Comparison of ENCODE assay signal across 19 cellular contexts in genomic region chr6:29531668-29532067, GRCh38. TPM values are rescaled to one million over a fixed set of nuclear protein-coding genes. Genes with fewer than 3 reads are reported as not detected.
A peak's percentile ranks its signal among the peaks of the same experiment; 100 is the strongest.
DNase-seq lines count a peak whose midpoint lies in the region; ATAC-seq, FAIRE-seq and TF ChIP-seq lines count a peak whose summit lies in the region.
"Had no signal": no experiment of that assay in that cellular context is flagged by ENCODE, and none has a peak within 500 bp of the region (broad histone marks: within the 10 kb centered on the region; RNA-seq: fewer than 3 reads in every experiment).

No MANE protein-coding gene starts in this region.

- ATAC-seq in activated T-cell treated with anti-CD3 and anti-CD28 coated beads, Interleukin-2, amount 50 U/mL, for 4 hours: peak; percentile 76 to 82
- ATAC-seq in GM12878 (peak; percentile 49), GM18907 (IDR thresholded peaks at IDR 0.05; ENCODE audit: unreplicated experiment) (no peak)

- no peak overlapping the region for H3K4me3 Mint-ChIP-seq in activated T-cell treated with anti-CD3 and anti-CD28 coated beads, Interleukin-2, amount 50 U/mL, for 4 hours
- H3K4me3 Mint-ChIP-seq in activated T-cell treated with anti-CD3 and anti-CD28 coated beads, Interleukin-2, amount 50 U/mL, for 24 hours: no peak overlapping the region
- H3K4me3 Mint-ChIP-seq: activated B cell treated with CpG ODN at 0.5 μM for 24 hours; CD8-positive, alpha-beta memory T cell had no signal

- no peaks in the 10 kb centered on the region for H3K36me3 Mint-ChIP-seq in activated T-cell treated with anti-CD3 and anti-CD28 coated beads, Interleukin-2, amount 50 U/mL, for 4 hours (ENCODE audit: insufficient read depth)
- no peaks in the 10 kb centered on the region for H3K36me3 Mint-ChIP-seq in activated T-cell treated with anti-CD3 and anti-CD28 coated beads, Interleukin-2, amount 50 U/mL, for 24 hours (ENCODE audit: low read depth)
- H3K36me3 Mint-ChIP-seq: CD8-positive, alpha-beta memory T cell had no signal

- intact Hi-C loops in GM12878 (cut with micrococcal nuclease; ENCODE audit: unreplicated experiment): no loop called here
- intact Hi-C loops in tibial artery (cut with DNase I; ENCODE audit: low total_unique reads): no loop called here

- H3K4me2 ChIP-seq in GM23248 (ENCODE audit: unreplicated experiment) (no peak overlapping the region), GM12878 (ENCODE audit: control insufficient read depth, insufficient read depth) (no peak overlapping the region)

- H3K9me2 ChIP-seq in GM23248 (ENCODE audit: insufficient read depth): no peaks in the 10 kb centered on the region

- H3K9ac ChIP-seq in GM23248 (no peak overlapping the region), GM12878 (ENCODE audit: control insufficient read depth, insufficient read depth, low read length) (no peak overlapping the region)

- DNase-seq in activated T-cell treated with anti-CD3 and anti-CD28 coated beads, Interleukin-2, amount 50 U/mL, for 4 hours: no peak
- no peak for DNase-seq in activated T-cell treated with anti-CD3 and anti-CD28 coated beads, Interleukin-2, amount 50 U/mL, for 24 hours
- DNase-seq in GM23248: peak; percentile 13
- no peak for DNase-seq in GM12878 (ENCODE audit: low read depth, low spot score)
- peak; percentile 16 for DNase-seq in stimulated activated CD4-positive, alpha-beta T cell treated with anti-CD3 and anti-CD28 coated beads, Interleukin-4, amount 100 ng/mL, for 1 hour
- no peak for DNase-seq in tibial artery
- DNase-seq in SHP77 (lab: John Stamatoyannopoulos, UW): no peak
- DNase-seq: activated B cell treated with CpG ODN at 0.5 μM for 24 hours; adrenal gland; CD8-positive, alpha-beta memory T cell; KBM-7; midbrain; NCI-H2107; NCI-H526 treated with DMSO at 0.1 percent for 48 hours; OCI-M1 had no signal

- 30 to 45% methylated on average over 3 of the region's 3 CpGs for WGBS in GM23248 (ENCODE audit: low coverage in 1 of 2, low lambda C conversion rate in 2 of 2, missing lambda C conversion rate in 2 of 2), 2 experiments
- WGBS in GM12878 (ENCODE audit: insufficient coverage, insufficient replicate concordance, low lambda C conversion rate, missing lambda C conversion rate): 0% methylated on average over 3 of the region's 3 CpGs

- no TSS peak for BruUV-seq in GM12878 (replicated peaks; lab: Mats Ljungman, UMichigan)

- no peak overlapping the region for H2AFZ ChIP-seq in GM23248
- no peak overlapping the region for H2AFZ ChIP-seq in GM12878 (ENCODE audit: control insufficient read depth, low read depth, low read length)

- H3K9me3 Mint-ChIP-seq in activated T-cell treated with anti-CD3 and anti-CD28 coated beads, Interleukin-2, amount 50 U/mL, for 4 hours: no peaks in the 10 kb centered on the region
- H3K9me3 Mint-ChIP-seq in activated T-cell treated with anti-CD3 and anti-CD28 coated beads, Interleukin-2, amount 50 U/mL, for 24 hours: no peaks in the 10 kb centered on the region
- H3K9me3 Mint-ChIP-seq: activated B cell treated with CpG ODN at 0.5 μM for 24 hours; CD8-positive, alpha-beta memory T cell had no signal

- H3K79me2 ChIP-seq in GM23248 (ENCODE audit: insufficient read depth): no peaks in the 10 kb centered on the region
- no peaks in the 10 kb centered on the region for H3K79me2 ChIP-seq in GM12878 (ENCODE audit: control insufficient read depth, insufficient read depth, low read length)

- H3K9me3 ChIP-seq in GM23248 (ENCODE audit: low read depth) (no peaks in the 10 kb centered on the region), GM12878 (replicated peaks; ENCODE audit: control insufficient read depth, insufficient read depth, low read length) (no peaks in the 10 kb centered on the region), tibial artery (no peaks in the 10 kb centered on the region)
- H3K9me3 ChIP-seq: adrenal gland had no signal

- H3K27ac ChIP-seq in GM23248 (no peak overlapping the region), GM12878 (ENCODE audit: control insufficient read depth, insufficient read depth) (no peak overlapping the region), tibial artery (no peak overlapping the region)
- H3K27ac ChIP-seq: adrenal gland had no signal

- no peaks in the 10 kb centered on the region for H3K4me1 Mint-ChIP-seq in activated T-cell treated with anti-CD3 and anti-CD28 coated beads, Interleukin-2, amount 50 U/mL, for 4 hours (ENCODE audit: low read depth)
- H3K4me1 Mint-ChIP-seq in activated T-cell treated with anti-CD3 and anti-CD28 coated beads, Interleukin-2, amount 50 U/mL, for 24 hours (ENCODE audit: low read depth): peaks cover 2% of the 10 kb centered on the region
- H3K4me1 Mint-ChIP-seq: activated B cell treated with CpG ODN at 0.5 μM for 24 hours; CD8-positive, alpha-beta memory T cell had no signal

- H3F3A ChIP-seq in GM23248 (ENCODE audit: insufficient read depth): no peaks in the 10 kb centered on the region

- no peak overlapping the region for H3K27ac Mint-ChIP-seq in activated T-cell treated with anti-CD3 and anti-CD28 coated beads, Interleukin-2, amount 50 U/mL, for 24 hours
- H3K27ac Mint-ChIP-seq: activated B cell treated with CpG ODN at 0.5 μM for 24 hours had no signal

- TF ChIP-seq RAD21 in GM12878 (IDR thresholded peaks at IDR 0.05; ENCODE audit: insufficient read depth, low read depth, low read length): no peak

- POLR2A ChIA-PET in GM12878 (lab: Charles Lee): no interaction called here

- in situ Hi-C loops in GM23248 (cut with MboI) (no loop called here), GM12878 (cut with MboI) (no loop called here)

- no peaks in the 10 kb centered on the region for H4K20me1 ChIP-seq in GM23248 (ENCODE audit: insufficient read depth)
- H4K20me1 ChIP-seq in GM12878 (ENCODE audit: control insufficient read depth, insufficient read depth): no peaks in the 10 kb centered on the region

- no peak for TF ChIP-seq EP300 in GM12878 (IDR thresholded peaks at IDR 0.05; ENCODE audit: borderline replicate concordance in 1 of 2, control insufficient read depth in 1 of 2, low read depth in 2 of 2, low read length in 2 of 2)

- no peak for TF ChIP-seq POLR2A in GM12878 (IDR thresholded peaks at IDR 0.05; ENCODE audit: low read depth, low read length)

- SMC1A ChIA-PET in GM12878 (lab: Charles Lee; ENCODE audit: uncharacterized antibody, unreplicated experiment): no interaction called here

- no peak overlapping the region for H3K4me3 ChIP-seq in GM23248
- H3K4me3 ChIP-seq in GM12878: no peak overlapping the region
- H3K4me3 ChIP-seq in tibial artery: no peak overlapping the region
- H3K4me3 ChIP-seq: adrenal gland had no signal

- H3K36me3 ChIP-seq in GM23248 (ENCODE audit: low read depth): no peaks in the 10 kb centered on the region
- no peaks in the 10 kb centered on the region for H3K36me3 ChIP-seq in GM12878 (ENCODE audit: control insufficient read depth in 2 of 2, insufficient read depth in 2 of 2, low read length in 1 of 2)
- H3K36me3 ChIP-seq in tibial artery: no peaks in the 10 kb centered on the region
- H3K36me3 ChIP-seq: adrenal gland had no signal

- no peaks in the 10 kb centered on the region for H3K27me3 ChIP-seq in GM23248 (replicated peaks; ENCODE audit: insufficient read depth)
- no peaks in the 10 kb centered on the region for H3K27me3 ChIP-seq in GM12878 (replicated peaks in 1 of 2; ENCODE audit: control insufficient read depth in 2 of 2, insufficient read depth in 2 of 2, low read length in 1 of 2)
- H3K27me3 ChIP-seq in tibial artery: peaks cover 0 to 14% of the 10 kb centered on the region in 2 donors
- H3K27me3 ChIP-seq: adrenal gland had no signal

- peaks cover 9% of the 10 kb centered on the region for H3K27me3 Mint-ChIP-seq in activated T-cell treated with anti-CD3 and anti-CD28 coated beads, Interleukin-2, amount 50 U/mL, for 4 hours (ENCODE audit: low read depth)
- H3K27me3 Mint-ChIP-seq in activated T-cell treated with anti-CD3 and anti-CD28 coated beads, Interleukin-2, amount 50 U/mL, for 24 hours: peaks cover 9% of the 10 kb centered on the region

- no peak for FAIRE-seq in GM12878 (lab: Jason Lieb, UNC)

- no peak for TF ChIP-seq CTCF in GM12878 (IDR thresholded peaks at IDR 0.05 in 2 of 3, conservative IDR thresholded peaks at IDR 0.05 in 1 of 3; ENCODE audit: control insufficient read depth in 2 of 3, extremely low read depth in 1 of 3, insufficient read depth in 1 of 3, low read depth in 3 of 3, low read length in 3 of 3)
- TF ChIP-seq CTCF in tibial artery (IDR thresholded peaks at IDR 0.05): no peak

- CTCF ChIA-PET in GM12878 (lab: Yijun Ruan, JAX): interaction anchor here (1.1 kb wide), 1 partner anchor 123 kb away, joined by 4 read pairs; no protein-coding TSS in a partner anchor

- RAD21 ChIA-PET in GM12878 (lab: Charles Lee; ENCODE audit: unreplicated experiment): no interaction called here

- no peaks in the 10 kb centered on the region for H3K4me1 ChIP-seq in GM23248 (ENCODE audit: insufficient read depth)
- no peaks in the 10 kb centered on the region for H3K4me1 ChIP-seq in GM12878 (ENCODE audit: control insufficient read depth, insufficient read depth, low read length)
- H3K4me1 ChIP-seq in tibial artery: no peaks in the 10 kb centered on the region
- H3K4me1 ChIP-seq: adrenal gland had no signal

RNA-seq across cellular contexts. Expression of gene UBD, which starts 27.9 kb away (rescaled TPM):
- 1 to 10 TPM; 1.6 to 3.5 (median 3.3) TPM for total RNA-seq in activated T-cell treated with anti-CD3 and anti-CD28 coated beads, Interleukin-2, amount 50 U/mL, for 4 hours
- total RNA-seq in GM23248 (2014; rRNA removed; shearing (Covaris generic)): not detected in 2 replicates
- not detected in 2 replicates for polyA plus RNA-seq in GM23248 (2016; fragmentation: Nextera tagmentation; extraction: Ambion mirVana)
- total RNA-seq in GM12878 (2013; cell fraction: nucleolus; rRNA removed): 1.8 and 2.0 TPM in 2 replicates
- total RNA-seq in GM12878 (2014; rRNA removed): 31.8 and 40.4 TPM in 2 replicates
- total RNA-seq in GM12878 (2014; rRNA removed; fragmentation: Illumina TruSeq; extraction: Trizol): 52.9 and 54.3 TPM in 2 replicates
- total RNA-seq in GM12878 (2021): 23.4 and 24.6 TPM in 2 replicates
- polyA plus RNA-seq in GM12878 (2011; ENCODE audit: low read depth): 28.2 TPM
- polyA plus RNA-seq in GM12878 (2011; rRNA removed): 101 and 121 TPM in 2 replicates
- 49.1 and 49.8 TPM in 2 replicates for polyA plus RNA-seq in GM12878 (2011; cell fraction: cytosol; rRNA removed)
- 27.6 and 27.7 TPM in 2 replicates for polyA plus RNA-seq in GM12878 (2011; cell fraction: nucleus; rRNA removed)
- 14.0 and 25.2 TPM in 2 replicates for polyA plus RNA-seq in GM12878 (2012)
- 51.0 and 68.3 TPM in 2 replicates for polyA plus RNA-seq in GM12878 (2014; fragmentation: Illumina TruSeq; extraction: Trizol)
- polyA plus RNA-seq in GM12878 (2014; fragmentation: Nextera tagmentation; extraction: Ambion mirVana): 10 to 100 TPM; 28.6 to 39.6 TPM
- polyA plus RNA-seq in GM12878 (2014; rRNA removed): 35.6 and 42.5 TPM in 2 replicates
- 10 to 100 TPM; 24.3 to 28.4 TPM for polyA plus RNA-seq in GM12878 (2016; fragmentation: Nextera tagmentation; extraction: Ambion mirVana)
- 30.5 and 35.5 TPM in 2 replicates for polyA minus RNA-seq in GM12878 (2011; rRNA and poly(A)+ RNA removed)
- polyA minus RNA-seq in GM12878 (2011; cell fraction: cytosol; rRNA and poly(A)+ RNA removed): 6.4 and 8.9 TPM in 2 replicates
- 4.6 and 6.0 TPM in 2 replicates for polyA minus RNA-seq in GM12878 (2011; cell fraction: nucleus; rRNA and poly(A)+ RNA removed)
- total RNA-seq: activated B cell treated with CpG ODN at 0.5 μM for 24 hours, SK-MEL-5 had no signal
- polyA plus RNA-seq: CD8-positive, alpha-beta memory T cell had no signal

RNA-seq across cellular contexts. Expression of gene MAS1L, which starts 43.9 kb away (rescaled TPM):
- not detected for total RNA-seq in activated T-cell treated with anti-CD3 and anti-CD28 coated beads, Interleukin-2, amount 50 U/mL, for 4 hours
- not detected in 2 replicates for total RNA-seq in GM23248 (2014; rRNA removed; shearing (Covaris generic))
- polyA plus RNA-seq in GM23248 (2016; fragmentation: Nextera tagmentation; extraction: Ambion mirVana): not detected in 2 replicates
- not detected in 2 replicates for total RNA-seq in GM12878 (2013; cell fraction: nucleolus; rRNA removed)
- total RNA-seq in GM12878 (2014; rRNA removed): not detected in 2 replicates
- not detected in 2 replicates for total RNA-seq in GM12878 (2014; rRNA removed; fragmentation: Illumina TruSeq; extraction: Trizol)
- not detected in 2 replicates for total RNA-seq in GM12878 (2021)
- not detected for polyA plus RNA-seq in GM12878 (2011; ENCODE audit: low read depth)
- polyA plus RNA-seq in GM12878 (2011; rRNA removed): not detected in 2 replicates
- not detected in 2 replicates for polyA plus RNA-seq in GM12878 (2011; cell fraction: cytosol; rRNA removed)
- not detected in 2 replicates for polyA plus RNA-seq in GM12878 (2011; cell fraction: nucleus; rRNA removed)
- polyA plus RNA-seq in GM12878 (2012): not detected in 2 replicates
- polyA plus RNA-seq in GM12878 (2014; fragmentation: Illumina TruSeq; extraction: Trizol): not detected in 2 replicates
- polyA plus RNA-seq in GM12878 (2014; fragmentation: Nextera tagmentation; extraction: Ambion mirVana): not detected
- not detected in 2 replicates for polyA plus RNA-seq in GM12878 (2014; rRNA removed)
- not detected for polyA plus RNA-seq in GM12878 (2016; fragmentation: Nextera tagmentation; extraction: Ambion mirVana)
- not detected in 2 replicates for polyA minus RNA-seq in GM12878 (2011; rRNA and poly(A)+ RNA removed)
- polyA minus RNA-seq in GM12878 (2011; cell fraction: cytosol; rRNA and poly(A)+ RNA removed): not detected in 2 replicates
- not detected in 2 replicates for polyA minus RNA-seq in GM12878 (2011; cell fraction: nucleus; rRNA and poly(A)+ RNA removed)
- total RNA-seq: activated B cell treated with CpG ODN at 0.5 μM for 24 hours; adrenal gland; CD8-positive, alpha-beta memory T cell; SK-MEL-5; subcutaneous adipose tissue; T-helper 2 cell treated with Interferon-gamma antibody and Interleukin-4, amounts not matched to agents 100 ng/mL and 5 ng/mL, for 36 hours had no signal
- polyA plus RNA-seq: adrenal gland; CD8-positive, alpha-beta memory T cell had no signal

RNA-seq across cellular contexts. Expression of gene OR2H2, which starts 53.3 kb away (rescaled TPM):
- not detected for total RNA-seq in activated T-cell treated with anti-CD3 and anti-CD28 coated beads, Interleukin-2, amount 50 U/mL, for 4 hours
- total RNA-seq in GM23248 (2014; rRNA removed; shearing (Covaris generic)): not detected in 2 replicates
- polyA plus RNA-seq in GM23248 (2016; fragmentation: Nextera tagmentation; extraction: Ambion mirVana): not detected in 2 replicates
- total RNA-seq in GM12878 (2013; cell fraction: nucleolus; rRNA removed): not detected in 2 replicates
- not detected in 2 replicates for total RNA-seq in GM12878 (2014; rRNA removed)
- not detected in 2 replicates for total RNA-seq in GM12878 (2014; rRNA removed; fragmentation: Illumina TruSeq; extraction: Trizol)
- total RNA-seq in GM12878 (2021): not detected in 2 replicates
- polyA plus RNA-seq in GM12878 (2011; ENCODE audit: low read depth): not detected
- not detected in 2 replicates for polyA plus RNA-seq in GM12878 (2011; rRNA removed)
- not detected in 2 replicates for polyA plus RNA-seq in GM12878 (2011; cell fraction: cytosol; rRNA removed)
- not detected in 2 replicates for polyA plus RNA-seq in GM12878 (2011; cell fraction: nucleus; rRNA removed)
- polyA plus RNA-seq in GM12878 (2012): not detected in 2 replicates
- polyA plus RNA-seq in GM12878 (2014; fragmentation: Illumina TruSeq; extraction: Trizol): not detected in 2 replicates
- not detected for polyA plus RNA-seq in GM12878 (2014; fragmentation: Nextera tagmentation; extraction: Ambion mirVana)
- polyA plus RNA-seq in GM12878 (2014; rRNA removed): not detected in 2 replicates
- polyA plus RNA-seq in GM12878 (2016; fragmentation: Nextera tagmentation; extraction: Ambion mirVana): not detected
- polyA minus RNA-seq in GM12878 (2011; rRNA and poly(A)+ RNA removed): not detected in 2 replicates
- not detected in 2 replicates for polyA minus RNA-seq in GM12878 (2011; cell fraction: cytosol; rRNA and poly(A)+ RNA removed)
- polyA minus RNA-seq in GM12878 (2011; cell fraction: nucleus; rRNA and poly(A)+ RNA removed): not detected in 2 replicates
- total RNA-seq: activated B cell treated with CpG ODN at 0.5 μM for 24 hours; adrenal gland; CD8-positive, alpha-beta memory T cell; SK-MEL-5; subcutaneous adipose tissue; T-helper 2 cell treated with Interferon-gamma antibody and Interleukin-4, amounts not matched to agents 100 ng/mL and 5 ng/mL, for 36 hours had no signal
- polyA plus RNA-seq: adrenal gland; CD8-positive, alpha-beta memory T cell had no signal

Comparison
In these comparisons a context has a peak if more than half of its experiments do, and no peak if none do; other contexts are left out.
1. DNase-seq: peak in GM23248 (single experiment) and stimulated activated CD4-positive, alpha-beta T cell treated with anti-CD3 and anti-CD28 coated beads, Interleukin-4, amount 100 ng/mL, for 1 hour (single experiment); none in activated T-cell treated with anti-CD3 and anti-CD28 coated beads, Interleukin-2, amount 50 U/mL, for 4 hours (single experiment), activated T-cell treated with anti-CD3 and anti-CD28 coated beads, Interleukin-2, amount 50 U/mL, for 24 hours (single experiment), GM12878 (single experiment), tibial artery (0 of 2) and SHP77 (0 of 2).